1 cellular context compared by ENCODE assay signal in genomic region chr1:31548899-31549806, GRCh38.
A peak's percentile ranks its signal among the peaks of the same experiment; 100 is the strongest.
TF ChIP-seq lines count a peak whose summit lies in the region.

No MANE protein-coding gene starts in this region.

TF ChIP-seq in HCT116, 20 proteins besides CTCF, POLR2A, EP300 and RAD21 (continued from another document):
- TF ChIP-seq, protein P1, sequence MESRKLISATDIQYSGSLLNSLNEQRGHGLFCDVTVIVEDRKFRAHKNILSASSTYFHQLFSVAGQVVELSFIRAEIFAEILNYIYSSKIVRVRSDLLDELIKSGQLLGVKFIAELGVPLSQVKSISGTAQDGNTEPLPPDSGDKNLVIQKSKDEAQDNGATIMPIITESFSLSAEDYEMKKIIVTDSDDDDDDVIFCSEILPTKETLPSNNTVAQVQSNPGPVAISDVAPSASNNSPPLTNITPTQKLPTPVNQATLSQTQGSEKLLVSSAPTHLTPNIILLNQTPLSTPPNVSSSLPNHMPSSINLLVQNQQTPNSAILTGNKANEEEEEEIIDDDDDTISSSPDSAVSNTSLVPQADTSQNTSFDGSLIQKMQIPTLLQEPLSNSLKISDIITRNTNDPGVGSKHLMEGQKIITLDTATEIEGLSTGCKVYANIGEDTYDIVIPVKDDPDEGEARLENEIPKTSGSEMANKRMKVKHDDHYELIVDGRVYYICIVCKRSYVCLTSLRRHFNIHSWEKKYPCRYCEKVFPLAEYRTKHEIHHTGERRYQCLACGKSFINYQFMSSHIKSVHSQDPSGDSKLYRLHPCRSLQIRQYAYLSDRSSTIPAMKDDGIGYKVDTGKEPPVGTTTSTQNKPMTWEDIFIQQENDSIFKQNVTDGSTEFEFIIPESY (IDR thresholded peaks at IDR 0.05; ENCODE audit: extremely low read depth, insufficient replicate concordance, low read length), result peak; percentile 29
- TF ChIP-seq SP1 (IDR thresholded peaks at IDR 0.05; ENCODE audit: low read depth) (no peak), TCF7L2 (IDR thresholded peaks at IDR 0.05; ENCODE audit: borderline replicate concordance, extremely low read depth, insufficient read depth, insufficient read length) (peak; percentile 56), YY1 (IDR thresholded peaks at IDR 0.05; ENCODE audit: extremely low read depth, insufficient replicate concordance, low read depth, low read length) (peak; percentile 73), SIN3A (IDR thresholded peaks at IDR 0.05; ENCODE audit: low read depth) (no peak), FOSL1 (IDR thresholded peaks at IDR 0.05; ENCODE audit: low read depth) (no peak), REST (IDR thresholded peaks at IDR 0.05; ENCODE audit: low read depth) (no peak), JUND (IDR thresholded peaks at IDR 0.05) (no peak)
- TF ChIP-seq, protein P2, sequence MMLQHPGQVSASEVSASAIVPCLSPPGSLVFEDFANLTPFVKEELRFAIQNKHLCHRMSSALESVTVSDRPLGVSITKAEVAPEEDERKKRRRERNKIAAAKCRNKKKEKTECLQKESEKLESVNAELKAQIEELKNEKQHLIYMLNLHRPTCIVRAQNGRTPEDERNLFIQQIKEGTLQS (IDR thresholded peaks at IDR 0.05), result no peak
- TF ChIP-seq, protein P3, sequence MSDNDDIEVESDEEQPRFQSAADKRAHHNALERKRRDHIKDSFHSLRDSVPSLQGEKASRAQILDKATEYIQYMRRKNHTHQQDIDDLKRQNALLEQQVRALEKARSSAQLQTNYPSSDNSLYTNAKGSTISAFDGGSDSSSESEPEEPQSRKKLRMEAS (IDR thresholded peaks at IDR 0.05), result peak; percentile 48; the same call in 1 of the 2 replicates
TF ChIP-seq in HCT116: peak in this region for 5.
